14 cellular contexts compared by ENCODE assay signal in the genomic region with DNA sequence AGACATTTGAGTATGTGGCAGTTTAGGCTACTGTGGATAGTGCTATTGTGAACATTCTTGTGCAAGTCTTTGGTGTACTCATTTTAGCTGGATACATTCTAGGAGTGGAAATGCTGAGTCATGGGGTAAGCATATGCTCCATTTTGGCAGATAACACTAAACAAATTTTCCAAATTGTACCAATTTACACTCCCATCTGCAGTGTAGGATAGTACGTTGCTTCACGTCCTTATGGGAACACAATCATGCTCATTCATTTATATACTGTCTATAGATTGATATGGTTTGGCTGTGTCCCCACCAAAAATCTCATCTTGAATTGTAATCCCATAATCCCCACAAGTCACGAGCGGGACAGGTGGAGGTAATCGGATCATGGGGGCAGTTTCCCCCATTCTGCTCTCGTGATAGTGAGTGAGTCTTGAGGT. TPM values are rescaled to one million over a fixed set of nuclear protein-coding genes. Genes with fewer than 3 reads are reported as not detected.
DNase-seq lines count a peak whose midpoint lies in the region; ATAC-seq, FAIRE-seq and TF ChIP-seq lines count a peak whose summit lies in the region.
"Had no signal": no experiment of that assay in that cellular context is flagged by ENCODE, and none has a peak within 500 bp of the region (broad histone marks: within the 10 kb centered on the region; RNA-seq: fewer than 3 reads in every experiment).

No MANE protein-coding gene starts in this region.

- no peak for TF ChIP-seq POLR2A in H1 (IDR thresholded peaks at IDR 0.05; ENCODE audit: control extremely low read depth in 1 of 2, low read depth in 2 of 2, low read length in 2 of 2)

- H3K27ac ChIP-seq in H1 (ENCODE audit: low read depth, low read length) (no peak overlapping the region), psoas muscle (no peak overlapping the region)
- H3K27ac ChIP-seq: heart left ventricle, thyroid gland had no signal

- no peak overlapping the region for H2BK20ac ChIP-seq in H1 (ENCODE audit: low read length)

- peaks cover 2% of the 10 kb centered on the region; the same call in 1 of the 2 replicates for H3K79me1 ChIP-seq in H1 (ENCODE audit: low read depth, low read length)

- no peak overlapping the region for H2BK15ac ChIP-seq in H1 (ENCODE audit: low read length)

- H3K27me3 Mint-ChIP-seq in activated CD4-positive, alpha-beta T cell treated with anti-CD3 and anti-CD28 coated beads for 36 hours = no peaks in the 10 kb centered on the region
- H3K27me3 Mint-ChIP-seq: T-helper 17 cell had no signal

- no peak overlapping the region for H2BK120ac ChIP-seq in H1 (replicated peaks; ENCODE audit: low read depth, low read length)

- H3K9ac ChIP-seq in H1 (replicated peaks in 1 of 4; ENCODE audit: extremely low read depth in 1 of 4, low read depth in 3 of 4, low read length in 3 of 4) = no peak overlapping the region

- H3K56ac ChIP-seq in H1 (replicated peaks; ENCODE audit: insufficient read length, low read depth, low read length) = no peak overlapping the region

- no peak for TF ChIP-seq RAD21 in H1 (IDR thresholded peaks at IDR 0.05 in 1 of 2, conservative IDR thresholded peaks at IDR 0.05 in 1 of 2; ENCODE audit: low read depth in 2 of 2, low read length in 2 of 2)

- no peaks in the 10 kb centered on the region for H3K27me3 ChIP-seq in H1 (replicated peaks in 1 of 4; ENCODE audit: control insufficient read depth in 3 of 4, extremely low read depth in 1 of 4, insufficient read depth in 3 of 4, low read length in 3 of 4)
- no peaks in the 10 kb centered on the region for H3K27me3 ChIP-seq in psoas muscle (ENCODE audit: insufficient read depth in 3 of 3, low read length in 2 of 3)
- H3K27me3 ChIP-seq: heart left ventricle, thyroid gland had no signal

- H3K4me3 ChIP-seq in H1 (ENCODE audit: extremely low read depth in 1 of 4, insufficient read depth in 2 of 4, low read depth in 3 of 4, low read length in 4 of 4) = no peak overlapping the region
- no peak overlapping the region for H3K4me3 ChIP-seq in psoas muscle
- H3K4me3 ChIP-seq: heart left ventricle, thyroid gland had no signal

- peaks cover 0 to 1% (median 0%) of the 10 kb centered on the region in 4 experiments; a peak in 1 of 7 replicates for H3K4me1 ChIP-seq in H1 (replicated peaks in 1 of 4; ENCODE audit: control insufficient read depth in 3 of 4, insufficient read depth in 4 of 4, low read length in 3 of 4)
- H3K4me1 ChIP-seq in psoas muscle = peaks cover 9% of the 10 kb centered on the region

- no peak overlapping the region for H2BK12ac ChIP-seq in H1 (ENCODE audit: low read depth, low read length)

- no peak overlapping the region for H4K91ac ChIP-seq in H1 (replicated peaks; ENCODE audit: insufficient read length, low read length)

- no peaks in the 10 kb centered on the region for H3K9me3 Mint-ChIP-seq in activated CD4-positive, alpha-beta T cell treated with anti-CD3 and anti-CD28 coated beads for 36 hours (ENCODE audit: low read depth)

- no peak overlapping the region for H3K27ac Mint-ChIP-seq in activated CD4-positive, alpha-beta T cell treated with anti-CD3 and anti-CD28 coated beads for 36 hours
- H3K27ac Mint-ChIP-seq: T-helper 17 cell had no signal

- H3K4ac ChIP-seq in H1 (replicated peaks; ENCODE audit: insufficient read length, low read depth, low read length) = no peak overlapping the region

- no peak for TF ChIP-seq EP300 in H1 (IDR thresholded peaks at IDR 0.05; ENCODE audit: borderline replicate concordance in 1 of 2, low read depth in 2 of 2, low read length in 2 of 2)

- peaks cover 0 to 2% of the 10 kb centered on the region in 2 experiments for H4K20me1 ChIP-seq in H1 (replicated peaks in 1 of 2; ENCODE audit: control insufficient read depth in 1 of 2, insufficient read depth in 2 of 2, low read length in 2 of 2)

- POLR2A ChIA-PET in activated CD4-positive, alpha-beta T cell treated with anti-CD3 and anti-CD28 coated beads for 36 hours (lab: Charles Lee) = no interaction called here
- POLR2A ChIA-PET in H1 (lab: Charles Lee; ENCODE audit: partially characterized antibody) = no interaction called here

- H3K36me3 Mint-ChIP-seq in activated CD4-positive, alpha-beta T cell treated with anti-CD3 and anti-CD28 coated beads for 36 hours (ENCODE audit: low read depth) = peaks cover 34% of the 10 kb centered on the region

- H2AK5ac ChIP-seq in H1 (ENCODE audit: low read depth, low read length) = no peak overlapping the region

- H3K9me3 ChIP-seq in H1 (ENCODE audit: insufficient read depth in 2 of 2, low read depth in 1 of 2, low read length in 1 of 2) (no peaks in the 10 kb centered on the region), psoas muscle (no peaks in the 10 kb centered on the region)
- H3K9me3 ChIP-seq: heart left ventricle, thyroid gland had no signal

- FAIRE-seq in H1 (lab: Jason Lieb, UNC) = no peak
- FAIRE-seq: A204.1 had no signal

- H4K8ac ChIP-seq in H1 (ENCODE audit: extremely low read depth, insufficient read depth, low read length) = no peak overlapping the region

- CTCF ChIA-PET in activated CD4-positive, alpha-beta T cell treated with anti-CD3 and anti-CD28 coated beads for 36 hours (lab: Charles Lee) = interaction anchor here (0.6 to 0.7 kb wide), 2 partner anchors 11 to 119 kb away, joined by 3 to 4 read pairs; no protein-coding TSS in a partner anchor
- CTCF ChIA-PET in H1 (lab: Charles Lee; ENCODE audit: partially characterized antibody) = no interaction called here

- no peak overlapping the region for H3K4me3 Mint-ChIP-seq in activated CD4-positive, alpha-beta T cell treated with anti-CD3 and anti-CD28 coated beads for 36 hours

- TF ChIP-seq CTCF in H1 (IDR thresholded peaks at IDR 0.05; ENCODE audit: control extremely low read depth in 1 of 3, insufficient read depth in 1 of 3, low read depth in 1 of 3, low read length in 3 of 3) = no peak
- TF ChIP-seq CTCF in psoas muscle (IDR thresholded peaks at IDR 0.05) = no peak

- H4K5ac ChIP-seq in H1 (ENCODE audit: insufficient read length, low read depth, low read length) = no peak overlapping the region

- H3K18ac ChIP-seq in H1 (ENCODE audit: extremely low read depth, low read length) = no peak overlapping the region

- H2AFZ ChIP-seq in H1 (ENCODE audit: low read length) = no peak overlapping the region

- DNase-seq in activated CD4-positive, alpha-beta T cell treated with anti-CD3 and anti-CD28 coated beads for 36 hours = no peak
- DNase-seq in activated CD4-positive, alpha-beta T cell treated with anti-CD3 and anti-CD28 coated beads, Interleukin-2, amount 50 U/mL, for 48 hours = no peak
- DNase-seq in NCI-H82 (lab: John Stamatoyannopoulos, UW) (peak; percentile 68), H1 (ENCODE audit: low read depth in 1 of 2, low spot score in 2 of 2) (no peak), psoas muscle (no peak), NCI-H2029 treated with DMSO at 0.1 percent for 48 hours (lab: John Stamatoyannopoulos, UW) (no peak), ureter (ENCODE audit: low spot score) (no peak), HK-2 (ENCODE audit: unreplicated experiment) (no peak)
- DNase-seq: activated naive CD4-positive, alpha-beta T cell; heart left ventricle; NCI-H187; T-helper 17 cell; thyroid gland had no signal

- H3K36me3 ChIP-seq in H1 (ENCODE audit: control insufficient read depth in 2 of 4, insufficient read depth in 4 of 4, low read length in 3 of 4) = peaks cover 5 to 25% (median 10%) of the 10 kb centered on the region in 4 experiments; a peak in 7 of 8 replicates
- peaks cover 13 to 54% of the 10 kb centered on the region in 2 donors for H3K36me3 ChIP-seq in psoas muscle (ENCODE audit: insufficient read depth in 1 of 2, low read depth in 1 of 2)

- no peaks in the 10 kb centered on the region for H3K23me2 ChIP-seq in H1 (ENCODE audit: low read depth, low read length)

- peaks cover 12% of the 10 kb centered on the region for H3K4me1 Mint-ChIP-seq in activated CD4-positive, alpha-beta T cell treated with anti-CD3 and anti-CD28 coated beads for 36 hours

- intact Hi-C loops in activated CD4-positive, alpha-beta T cell treated with anti-CD3 and anti-CD28 coated beads for 36 hours (cut with DNase I, micrococcal nuclease) = no loop called here
- intact Hi-C loops in psoas muscle (cut with DNase I) = no loop called here

- H2BK5ac ChIP-seq in H1 (ENCODE audit: low read depth, low read length) = no peak overlapping the region

- H3K79me2 ChIP-seq in H1 (ENCODE audit: control insufficient read depth in 1 of 2, insufficient read depth in 2 of 2, low read length in 2 of 2) = 0 out of 4 replicates have a peak, but pooled peaks cover 0 to 2% of the 10 kb centered on the region in 2 experiments

- H3K4me2 ChIP-seq in H1 (ENCODE audit: insufficient read depth in 1 of 2, low read depth in 2 of 2, low read length in 2 of 2) = no peak overlapping the region

- ATAC-seq in activated CD4-positive, alpha-beta T cell treated with anti-CD3 and anti-CD28 coated beads for 36 hours = peak; percentile 55
- peak in 3 of 4 donors; percentile 56 to 67 (median 65) for ATAC-seq in psoas muscle
- ATAC-seq: T-helper 17 cell had no signal

- H3K23ac ChIP-seq in H1 (ENCODE audit: insufficient read length) = no peak overlapping the region

- WGBS in H1 (ENCODE audit: extremely low coverage in 1 of 2, insufficient coverage in 1 of 2, insufficient read length in 1 of 2, insufficient replicate concordance in 2 of 2, low coverage in 1 of 2, low lambda C conversion rate in 2 of 2, missing lambda C conversion rate in 1 of 2), 2 experiments = 93% methylated on average over 6 of the region's 6 CpGs; no CpG with 5 or more reads in 1 of the 2 experiments
- WGBS in psoas muscle, 3 donors = 65 to 82% (median 72%) methylated on average over 6 of the region's 6 CpGs

- no peak overlapping the region for H3K14ac ChIP-seq in H1 (ENCODE audit: insufficient read length)

TF ChIP-seq in H1, 55 proteins besides CTCF, POLR2A, EP300 and RAD21:
- no peak for TF ChIP-seq PHF8 (conservative IDR thresholded peaks at IDR 0.05; ENCODE audit: low read depth, low read length)
- peak; percentile 45; the same call in 1 of the 2 replicates for TF ChIP-seq MAFK (IDR thresholded peaks at IDR 0.05; ENCODE audit: low read depth, low read length)
TF ChIP-seq in H1: peak in this region for 1.

RNA-seq across cellular contexts. Expression of a gene that starts 25.7 kb away (rescaled TPM):
- total RNA-seq in activated CD4-positive, alpha-beta T cell treated with anti-CD3 and anti-CD28 coated beads for 36 hours = 10 to 100 TPM; 37.2 to 41.1 TPM
- total RNA-seq in H1 (2021; fragmentation: NEBNext Ultra II Directional; extraction: Animal tissue kit (Norgen Biotek cat#: 25700)) = 29.6 and 31.4 TPM in 2 replicates
- 10.8 and 11.8 TPM in 2 replicates for polyA plus RNA-seq in H1 (2011; rRNA removed)
- 15.5 TPM for polyA plus RNA-seq in H1 (2011; cell fraction: cytosol; rRNA removed)
- 18.1 TPM for polyA plus RNA-seq in H1 (2011; cell fraction: nucleus; rRNA removed)
- polyA plus RNA-seq in H1 (2012, experiment 1 of 2) = 16.0 to 18.0 TPM (median 16.4 TPM) in 4 replicates
- polyA plus RNA-seq in H1 (2012, experiment 2 of 2) = 7.4 TPM
- 16.1 TPM for polyA plus RNA-seq in H1 (2013, experiment 1 of 2)
- polyA plus RNA-seq in H1 (2013, experiment 2 of 2) = 15.9 TPM
- polyA minus RNA-seq in H1 (2011; rRNA and poly(A)+ RNA removed) = 26.6 and 33.7 TPM in 2 replicates
- 22.0 TPM for polyA minus RNA-seq in H1 (2011; cell fraction: cytosol; rRNA and poly(A)+ RNA removed)
- polyA minus RNA-seq in H1 (2011; cell fraction: nucleus; rRNA and poly(A)+ RNA removed) = 40.5 TPM
- 10 to 100 TPM; 23.5 to 24.9 (median 24.2) TPM for total RNA-seq in psoas muscle
- polyA plus RNA-seq in psoas muscle = 10 to 100 TPM; 11.4 to 26.3 (median 12.0) TPM
- 40.8 TPM for total RNA-seq in ureter
